In genomic region chr7:101099969-101100781, GRCh38 we compare ENCODE assay signal across 9 cellular contexts. TPM values are rescaled to one million over a fixed set of nuclear protein-coding genes. Genes with fewer than 3 reads are reported as not detected.
DNase-seq lines count a peak whose midpoint lies in the region; ATAC-seq, FAIRE-seq and TF ChIP-seq lines count a peak whose summit lies in the region.
"Had no signal": no experiment of that assay in that cellular context is flagged by ENCODE, and none has a peak within 500 bp of the region (broad histone marks: within the 10 kb centered on the region; RNA-seq: fewer than 3 reads in every experiment).

No MANE protein-coding gene starts in this region.

- POLR2A ChIA-PET in endothelial cell of umbilical vein (lab: Charles Lee): interaction anchor here (0.6 to 3.2 kb wide), 11 partner anchors 12 to 1013 kb away, joined by 3 to 38 read pairs (median 9); partner anchors contain the start of gene SERPINE1

- H3K9me1 ChIP-seq in endothelial cell of umbilical vein (replicated peaks; ENCODE audit: control insufficient read depth, extremely low read depth, insufficient read depth, low read length): no peaks in the 10 kb centered on the region

- peak overlapping the region; percentile 99 for H4K8ac ChIP-seq in mesenchymal stem cell (ENCODE audit: low read length)

- peak overlapping the region; percentile 99 for H2AK5ac ChIP-seq in mesenchymal stem cell (ENCODE audit: low read length, severe bottlenecking)

- H4K91ac ChIP-seq in mesenchymal stem cell (ENCODE audit: low read length): peak overlapping the region; percentile 99

- ATAC-seq in GM21423 (IDR thresholded peaks at IDR 0.05; ENCODE audit: unreplicated experiment) (no peak), HG03520 (IDR thresholded peaks at IDR 0.05; ENCODE audit: unreplicated experiment) (no peak)

- peaks cover 12% of the 10 kb centered on the region for H3K79me2 ChIP-seq in endothelial cell of umbilical vein (ENCODE audit: control insufficient read depth, insufficient read depth, low read length)

- H3K36me3 ChIP-seq in endothelial cell of umbilical vein (ENCODE audit: control insufficient read depth in 2 of 2, extremely low read depth in 1 of 2, insufficient read depth in 2 of 2, low read length in 2 of 2): no peaks in the 10 kb centered on the region
- no peaks in the 10 kb centered on the region for H3K36me3 ChIP-seq in mesenchymal stem cell (ENCODE audit: control insufficient read depth in 1 of 2, insufficient read depth in 2 of 2, low read depth in 1 of 2, low read length in 2 of 2)

- H3K79me1 ChIP-seq in mesenchymal stem cell (replicated peaks; ENCODE audit: low read length, poor library complexity, severe bottlenecking): peaks cover 9% of the 10 kb centered on the region

- peak overlapping the region; percentile 89 for H3K27ac ChIP-seq in endothelial cell of umbilical vein (ENCODE audit: insufficient read depth, low read depth, low read length)
- H3K27ac ChIP-seq in mesenchymal stem cell (ENCODE audit: low read length, poor library complexity, severe bottlenecking): peak overlapping the region; percentile 97
- H3K27ac ChIP-seq: VCaP had no signal

- no peak overlapping the region for H3K4me2 ChIP-seq in endothelial cell of umbilical vein (ENCODE audit: insufficient read depth, low read length)
- H3K4me2 ChIP-seq in mesenchymal stem cell (ENCODE audit: low read length, poor library complexity, severe bottlenecking): peak overlapping the region; percentile 1

- H3K9me3 ChIP-seq in endothelial cell of umbilical vein (replicated peaks; ENCODE audit: control insufficient read depth, insufficient read depth, low read length) (no peaks in the 10 kb centered on the region), mesenchymal stem cell (ENCODE audit: control insufficient read depth, low read length) (no peaks in the 10 kb centered on the region)

- CTCF ChIA-PET in endothelial cell of umbilical vein (lab: Charles Lee): interaction anchor here (0.7 to 6.1 kb wide), 8 partner anchors 9 to 93 kb away, joined by 3 to 38 read pairs (median 7); partner anchors contain the start of gene SERPINE1

- H2BK5ac ChIP-seq in mesenchymal stem cell (ENCODE audit: low read depth, low read length, poor library complexity, severe bottlenecking): peak overlapping the region; percentile 97

- no peaks in the 10 kb centered on the region for H3K27me3 ChIP-seq in endothelial cell of umbilical vein (ENCODE audit: control insufficient read depth in 2 of 2, insufficient read depth in 2 of 2, low read length in 2 of 2)
- no peaks in the 10 kb centered on the region for H3K27me3 ChIP-seq in mesenchymal stem cell (ENCODE audit: control insufficient read depth in 1 of 2, insufficient read depth in 1 of 2, low read length in 2 of 2)

- peak; percentile 89 for TF ChIP-seq POLR2A in endothelial cell of umbilical vein (IDR thresholded peaks at IDR 0.05; ENCODE audit: low read depth, low read length)

- intact Hi-C loops in endothelial cell of umbilical vein (cut with micrococcal nuclease): loop anchor here (1.0 kb wide), 4 partner anchors 8 to 26 kb away; no protein-coding TSS in a partner anchor

- peak overlapping the region in 1 of 2 experiments; percentile 86 for H3K14ac ChIP-seq in mesenchymal stem cell (ENCODE audit: low read length in 2 of 2)

- H3K18ac ChIP-seq in mesenchymal stem cell (ENCODE audit: low read depth in 1 of 2, low read length in 2 of 2): peak overlapping the region; percentile 93 to 99

- peak overlapping the region; percentile 86 for H2BK120ac ChIP-seq in mesenchymal stem cell (ENCODE audit: low read depth, low read length)

- H3K4me3 ChIP-seq in endothelial cell of umbilical vein (replicated peaks in 1 of 3; ENCODE audit: insufficient read depth in 1 of 3, low read depth in 1 of 3, low read length in 3 of 3) (no peak overlapping the region), mesenchymal stem cell (ENCODE audit: insufficient read depth in 1 of 2, low read depth in 1 of 2, low read length in 2 of 2) (peak overlapping the region in 1 of 2 experiments; percentile 51)

- no peak for TF ChIP-seq CTCF in endothelial cell of umbilical vein (IDR thresholded peaks at IDR 0.05; ENCODE audit: extremely low read depth in 1 of 2, insufficient read depth in 1 of 2, low read depth in 1 of 2, low read length in 2 of 2)

- peak overlapping the region; percentile 92 to 99 for H3K4ac ChIP-seq in mesenchymal stem cell (ENCODE audit: low read depth in 1 of 2, low read length in 2 of 2)

- 20% methylated on average over 23 of the region's 26 CpGs for whole genome bisulfite sequencing in mesenchymal stem cell

- peak overlapping the region; percentile 61 for H3K9ac ChIP-seq in endothelial cell of umbilical vein (replicated peaks; ENCODE audit: extremely low read depth, insufficient read depth, low read length)
- peak overlapping the region; percentile 82 for H3K9ac ChIP-seq in mesenchymal stem cell (ENCODE audit: low read length)

- BruUV-seq in endothelial cell of umbilical vein (replicated peaks; lab: Mats Ljungman, UMichigan): TSS peak; percentile 73

- dilution Hi-C loops in endothelial cell of umbilical vein (cut with MboI; ENCODE audit: extremely low pct_ligation_motif_present, low sequenced_read_pairs): no loop called here

- no peaks in the 10 kb centered on the region for H4K20me1 ChIP-seq in endothelial cell of umbilical vein (replicated peaks; ENCODE audit: control insufficient read depth, extremely low read depth, insufficient read depth, low read length)

- H2AFZ ChIP-seq in endothelial cell of umbilical vein (ENCODE audit: low read depth, low read length) (no peak overlapping the region), mesenchymal stem cell (ENCODE audit: low read depth, low read length) (no peak overlapping the region)

- H3K4me1 ChIP-seq in endothelial cell of umbilical vein (ENCODE audit: control insufficient read depth, extremely low read depth, insufficient read depth, low read length) (peaks cover 43% of the 10 kb centered on the region), mesenchymal stem cell (ENCODE audit: control insufficient read depth, insufficient read depth, low read depth, low read length) (peaks cover 20% of the 10 kb centered on the region)

- peak overlapping the region in 1 of 2 experiments; percentile 84 for H3K23ac ChIP-seq in mesenchymal stem cell (ENCODE audit: low read length in 2 of 2)

- H2BK12ac ChIP-seq in mesenchymal stem cell (ENCODE audit: low read length in 2 of 2): peak overlapping the region; percentile 100

- peak; percentile 98 for FAIRE-seq in endothelial cell of umbilical vein (lab: Jason Lieb, UNC)

- DNase-seq in EL (peak; percentile 100), NCI-H2107 treated with DMSO at 0.1 percent for 48 hours (lab: John Stamatoyannopoulos, UW; ENCODE audit: unreplicated experiment) (peak; percentile 37), endothelial cell of umbilical vein (ENCODE audit: low read depth, low spot score) (peak; percentile 97), mesenchymal stem cell (peak; percentile 99)
- peak; percentile 45 to 57 for DNase-seq in activated CD4-positive, alpha-beta T cell treated with anti-CD3 and anti-CD28 coated beads, Interleukin-2, amount 50 U/mL, for 4 hours
- DNase-seq in stimulated activated CD8-positive, alpha-beta memory T cell treated with anti-CD3 and anti-CD28 coated beads, Interleukin-15, amount 100 ng/mL, for 4 hours (ENCODE audit: low read depth in 2 of 2): peak; percentile 48 to 61

- peak overlapping the region; percentile 92 for H2BK15ac ChIP-seq in mesenchymal stem cell (ENCODE audit: low read depth, poor library complexity, severe bottlenecking)

TF ChIP-seq in endothelial cell of umbilical vein, 7 proteins besides CTCF, POLR2A, EP300 and RAD21 (continues in another document):
- peak; percentile 82 for TF ChIP-seq MYC (IDR thresholded peaks at IDR 0.05; ENCODE audit: low read depth, low read length)
- peak; percentile 99 for TF ChIP-seq POLR2AphosphoS5 (IDR thresholded peaks at IDR 0.05; ENCODE audit: insufficient read depth, low read depth, low read length)
- peak; percentile 92 for TF ChIP-seq JUN (IDR thresholded peaks at IDR 0.05; ENCODE audit: borderline replicate concordance, insufficient read depth, insufficient read length, low read depth)
- peak; percentile 82 for TF ChIP-seq GATA2 (IDR thresholded peaks at IDR 0.05; ENCODE audit: insufficient read depth, insufficient read length, low read depth, low read length)

RNA-seq across cellular contexts. Expression of gene TRIM56, which starts 14.9 kb away (rescaled TPM):
- total RNA-seq in endothelial cell of umbilical vein: 21.8 and 25.1 TPM in 2 replicates
- polyA plus RNA-seq in endothelial cell of umbilical vein: 1.9 and 2.3 TPM in 2 replicates
- polyA plus RNA-seq in endothelial cell of umbilical vein (2011; cell fraction: cytosol; rRNA removed): 2.6 and 3.3 TPM in 2 replicates
- polyA plus RNA-seq in endothelial cell of umbilical vein (2011; cell fraction: nucleus; rRNA removed): 8.6 and 10.1 TPM in 2 replicates
- 6.5 and 7.6 TPM in 2 replicates for polyA plus RNA-seq in endothelial cell of umbilical vein (2012)
- 10.9 and 17.3 TPM in 2 replicates for polyA minus RNA-seq in endothelial cell of umbilical vein
- polyA minus RNA-seq in endothelial cell of umbilical vein (2011; cell fraction: cytosol; rRNA and poly(A)+ RNA removed): 6.0 TPM
- polyA minus RNA-seq in endothelial cell of umbilical vein (2011; cell fraction: nucleus; rRNA and poly(A)+ RNA removed): 6.4 and 7.9 TPM in 2 replicates
- 12.5 TPM for polyA plus RNA-seq in mesenchymal stem cell (2013, experiment 1 of 2)
- 11.5 TPM for polyA plus RNA-seq in mesenchymal stem cell (2013, experiment 2 of 2)

RNA-seq across cellular contexts. Expression of gene SERPINE1, which starts 26.7 kb away (rescaled TPM):
- 2,296 and 2,645 TPM in 2 replicates for total RNA-seq in endothelial cell of umbilical vein
- 4,637 and 5,683 TPM in 2 replicates for polyA plus RNA-seq in endothelial cell of umbilical vein
- 3,941 and 4,610 TPM in 2 replicates for polyA plus RNA-seq in endothelial cell of umbilical vein (2011; cell fraction: cytosol; rRNA removed)
- polyA plus RNA-seq in endothelial cell of umbilical vein (2011; cell fraction: nucleus; rRNA removed): 2,230 and 2,366 TPM in 2 replicates
- 3,488 and 3,747 TPM in 2 replicates for polyA plus RNA-seq in endothelial cell of umbilical vein (2012)
- polyA minus RNA-seq in endothelial cell of umbilical vein: 3,663 and 4,731 TPM in 2 replicates
- 2.8 TPM for polyA minus RNA-seq in endothelial cell of umbilical vein (2011; cell fraction: cytosol; rRNA and poly(A)+ RNA removed)
- polyA minus RNA-seq in endothelial cell of umbilical vein (2011; cell fraction: nucleus; rRNA and poly(A)+ RNA removed): 786 and 802 TPM in 2 replicates
- polyA plus RNA-seq in mesenchymal stem cell (2013, experiment 1 of 2): 599 TPM
- 599 TPM for polyA plus RNA-seq in mesenchymal stem cell (2013, experiment 2 of 2)

RNA-seq across cellular contexts. Expression of gene AP1S1, which starts 54.1 kb away (rescaled TPM):
- total RNA-seq in endothelial cell of umbilical vein: 70.9 and 93.3 TPM in 2 replicates
- polyA plus RNA-seq in endothelial cell of umbilical vein: 82.8 and 106 TPM in 2 replicates
- polyA plus RNA-seq in endothelial cell of umbilical vein (2011; cell fraction: cytosol; rRNA removed): 139 and 140 TPM in 2 replicates
- 68.1 and 78.9 TPM in 2 replicates for polyA plus RNA-seq in endothelial cell of umbilical vein (2011; cell fraction: nucleus; rRNA removed)
- 127 and 166 TPM in 2 replicates for polyA plus RNA-seq in endothelial cell of umbilical vein (2012)
- polyA minus RNA-seq in endothelial cell of umbilical vein: 67.4 and 70.2 TPM in 2 replicates
- polyA minus RNA-seq in endothelial cell of umbilical vein (2011; cell fraction: cytosol; rRNA and poly(A)+ RNA removed): 37.6 TPM
- 7.4 and 8.7 TPM in 2 replicates for polyA minus RNA-seq in endothelial cell of umbilical vein (2011; cell fraction: nucleus; rRNA and poly(A)+ RNA removed)
- 65.9 TPM for polyA plus RNA-seq in mesenchymal stem cell (2013, experiment 1 of 2)
- polyA plus RNA-seq in mesenchymal stem cell (2013, experiment 2 of 2): 64.7 TPM

Comparison
In these comparisons a context has a peak if more than half of its experiments do, and no peak if none do; other contexts are left out.
1. DNase-seq: peak in every context shown above with its lines; median percentile 100 in EL; 99 in mesenchymal stem cell; 97 in endothelial cell of umbilical vein; 54 in stimulated activated CD8-positive, alpha-beta memory T cell treated with anti-CD3 and anti-CD28 coated beads, Interleukin-15, amount 100 ng/mL, for 4 hours; 51 in activated CD4-positive, alpha-beta T cell treated with anti-CD3 and anti-CD28 coated beads, Interleukin-2, amount 50 U/mL, for 4 hours; 37 in NCI-H2107 treated with DMSO at 0.1 percent for 48 hours.